Comparison of ENCODE assay signal across 2 cellular contexts in the genomic region with DNA sequence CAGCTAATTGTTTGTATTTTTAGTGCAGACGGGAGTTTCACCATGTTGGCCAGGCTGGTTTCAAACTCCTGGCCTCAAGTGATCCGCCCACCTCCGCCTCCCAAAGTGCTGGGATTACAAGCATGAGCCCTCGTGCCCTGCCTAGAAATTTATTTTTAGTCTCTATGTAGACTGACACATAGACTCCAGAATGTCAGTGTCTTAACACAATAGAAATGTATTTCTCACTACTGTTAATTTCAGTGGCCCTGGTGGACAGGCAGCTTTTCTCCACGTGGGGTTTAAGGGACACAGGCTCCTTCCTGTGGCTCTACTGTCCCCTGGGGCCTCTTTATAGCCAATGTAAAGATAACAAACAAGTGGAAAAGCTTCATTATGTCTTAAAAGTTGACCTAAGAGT.
TF ChIP-seq lines count a peak whose summit lies in the region.

No MANE protein-coding gene starts in this region.

TF ChIP-seq in SK-N-SH, 30 proteins besides CTCF, POLR2A, EP300 and RAD21 (continued from another document):
- TF ChIP-seq, protein P1, sequence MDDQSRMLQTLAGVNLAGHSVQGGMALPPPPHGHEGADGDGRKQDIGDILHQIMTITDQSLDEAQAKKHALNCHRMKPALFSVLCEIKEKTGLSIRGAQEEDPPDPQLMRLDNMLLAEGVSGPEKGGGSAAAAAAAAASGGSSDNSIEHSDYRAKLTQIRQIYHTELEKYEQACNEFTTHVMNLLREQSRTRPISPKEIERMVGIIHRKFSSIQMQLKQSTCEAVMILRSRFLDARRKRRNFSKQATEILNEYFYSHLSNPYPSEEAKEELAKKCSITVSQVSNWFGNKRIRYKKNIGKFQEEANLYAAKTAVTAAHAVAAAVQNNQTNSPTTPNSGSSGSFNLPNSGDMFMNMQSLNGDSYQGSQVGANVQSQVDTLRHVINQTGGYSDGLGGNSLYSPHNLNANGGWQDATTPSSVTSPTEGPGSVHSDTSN (IDR thresholded peaks at IDR 0.05): no peak
- no peak for TF ChIP-seq TEAD4 (IDR thresholded peaks at IDR 0.05; ENCODE audit: borderline replicate concordance, insufficient read depth)
- TF ChIP-seq, protein P2, sequence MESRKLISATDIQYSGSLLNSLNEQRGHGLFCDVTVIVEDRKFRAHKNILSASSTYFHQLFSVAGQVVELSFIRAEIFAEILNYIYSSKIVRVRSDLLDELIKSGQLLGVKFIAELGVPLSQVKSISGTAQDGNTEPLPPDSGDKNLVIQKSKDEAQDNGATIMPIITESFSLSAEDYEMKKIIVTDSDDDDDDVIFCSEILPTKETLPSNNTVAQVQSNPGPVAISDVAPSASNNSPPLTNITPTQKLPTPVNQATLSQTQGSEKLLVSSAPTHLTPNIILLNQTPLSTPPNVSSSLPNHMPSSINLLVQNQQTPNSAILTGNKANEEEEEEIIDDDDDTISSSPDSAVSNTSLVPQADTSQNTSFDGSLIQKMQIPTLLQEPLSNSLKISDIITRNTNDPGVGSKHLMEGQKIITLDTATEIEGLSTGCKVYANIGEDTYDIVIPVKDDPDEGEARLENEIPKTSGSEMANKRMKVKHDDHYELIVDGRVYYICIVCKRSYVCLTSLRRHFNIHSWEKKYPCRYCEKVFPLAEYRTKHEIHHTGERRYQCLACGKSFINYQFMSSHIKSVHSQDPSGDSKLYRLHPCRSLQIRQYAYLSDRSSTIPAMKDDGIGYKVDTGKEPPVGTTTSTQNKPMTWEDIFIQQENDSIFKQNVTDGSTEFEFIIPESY (IDR thresholded peaks at IDR 0.05; ENCODE audit: borderline replicate concordance, low read depth): no peak
TF ChIP-seq in SK-N-SH: peak in this region for 0.

TF ChIP-seq in SK-N-SH treated with all-trans-retinoic acid at 6 μM for 48 hours, 23 proteins besides CTCF, POLR2A, EP300 and RAD21 (continued from another document):
- TF ChIP-seq, protein P3, sequence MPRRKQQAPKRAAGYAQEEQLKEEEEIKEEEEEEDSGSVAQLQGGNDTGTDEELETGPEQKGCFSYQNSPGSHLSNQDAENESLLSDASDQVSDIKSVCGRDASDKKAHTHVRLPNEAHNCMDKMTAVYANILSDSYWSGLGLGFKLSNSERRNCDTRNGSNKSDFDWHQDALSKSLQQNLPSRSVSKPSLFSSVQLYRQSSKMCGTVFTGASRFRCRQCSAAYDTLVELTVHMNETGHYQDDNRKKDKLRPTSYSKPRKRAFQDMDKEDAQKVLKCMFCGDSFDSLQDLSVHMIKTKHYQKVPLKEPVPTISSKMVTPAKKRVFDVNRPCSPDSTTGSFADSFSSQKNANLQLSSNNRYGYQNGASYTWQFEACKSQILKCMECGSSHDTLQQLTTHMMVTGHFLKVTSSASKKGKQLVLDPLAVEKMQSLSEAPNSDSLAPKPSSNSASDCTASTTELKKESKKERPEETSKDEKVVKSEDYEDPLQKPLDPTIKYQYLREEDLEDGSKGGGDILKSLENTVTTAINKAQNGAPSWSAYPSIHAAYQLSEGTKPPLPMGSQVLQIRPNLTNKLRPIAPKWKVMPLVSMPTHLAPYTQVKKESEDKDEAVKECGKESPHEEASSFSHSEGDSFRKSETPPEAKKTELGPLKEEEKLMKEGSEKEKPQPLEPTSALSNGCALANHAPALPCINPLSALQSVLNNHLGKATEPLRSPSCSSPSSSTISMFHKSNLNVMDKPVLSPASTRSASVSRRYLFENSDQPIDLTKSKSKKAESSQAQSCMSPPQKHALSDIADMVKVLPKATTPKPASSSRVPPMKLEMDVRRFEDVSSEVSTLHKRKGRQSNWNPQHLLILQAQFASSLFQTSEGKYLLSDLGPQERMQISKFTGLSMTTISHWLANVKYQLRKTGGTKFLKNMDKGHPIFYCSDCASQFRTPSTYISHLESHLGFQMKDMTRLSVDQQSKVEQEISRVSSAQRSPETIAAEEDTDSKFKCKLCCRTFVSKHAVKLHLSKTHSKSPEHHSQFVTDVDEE (CRISPR knock-in tag; IDR thresholded peaks at IDR 0.05): no peak
- TF ChIP-seq OSR1 (CRISPR knock-in tag; IDR thresholded peaks at IDR 0.05) (no peak), ZFP3 (CRISPR knock-in tag; IDR thresholded peaks at IDR 0.05) (no peak), ISL1 (CRISPR knock-in tag; IDR thresholded peaks at IDR 0.05) (no peak), ESRRG (CRISPR knock-in tag; IDR thresholded peaks at IDR 0.05) (no peak), TOX (CRISPR knock-in tag; IDR thresholded peaks at IDR 0.05; ENCODE audit: borderline replicate concordance) (no peak)
